In the genomic region with DNA sequence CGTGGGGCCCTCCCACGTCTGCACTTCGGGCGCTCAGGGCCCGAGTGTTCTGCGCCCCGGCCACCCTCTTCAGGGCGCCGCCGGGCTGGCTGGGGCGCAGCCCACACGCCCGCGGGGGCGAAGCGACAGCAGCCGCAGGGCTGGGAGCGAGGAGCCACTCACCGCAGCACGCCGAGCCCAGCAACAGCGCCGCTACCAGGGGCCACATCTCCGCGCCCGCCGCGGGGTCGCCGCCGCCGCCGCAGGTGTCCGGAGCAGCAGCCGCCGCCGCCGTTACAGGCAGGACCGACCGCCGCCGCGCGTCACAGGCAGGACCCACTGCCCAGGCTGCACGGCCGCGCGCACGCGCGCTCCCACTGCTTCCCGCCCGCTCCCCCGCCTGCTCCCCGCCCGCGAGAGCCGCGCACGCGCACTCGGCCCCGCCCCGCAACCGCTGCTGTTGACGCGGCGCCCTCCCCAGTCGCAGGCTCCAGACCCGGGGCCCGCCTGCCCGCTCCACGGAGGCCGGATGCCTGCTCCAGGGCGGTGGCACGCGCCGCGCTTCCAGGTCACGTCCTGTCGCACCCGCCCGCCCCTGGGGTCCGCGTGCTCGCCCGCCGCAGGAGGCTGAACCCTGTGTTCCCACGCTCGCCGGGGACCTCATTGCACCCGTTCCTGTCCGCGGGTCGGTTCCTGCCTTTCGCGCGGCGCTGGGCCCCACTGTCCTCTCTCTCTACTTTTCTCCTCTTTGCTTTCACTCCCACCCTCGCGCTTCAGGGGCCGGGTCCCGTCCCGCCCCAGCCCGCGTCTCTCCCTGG, we compare ENCODE assay signal across 8 cellular contexts. TPM values are rescaled to one million over a fixed set of nuclear protein-coding genes. Genes with fewer than 3 reads are reported as not detected.
A peak's percentile ranks its signal among the peaks of the same experiment; 100 is the strongest.
DNase-seq lines count a peak whose midpoint lies in the region; ATAC-seq, FAIRE-seq and TF ChIP-seq lines count a peak whose summit lies in the region.

A gene (minus strand): TSS at position 331 of the 797 bp plus-strand sequence. CDS start 123 bp downstream, at position 208.

- peak; percentile 93 for FAIRE-seq in urothelium cell line (lab: Jason Lieb, UNC)

- no peaks in the 10 kb centered on the region for H3K36me3 ChIP-seq in ascending aorta

- TF ChIP-seq CTCF in ascending aorta (IDR thresholded peaks at IDR 0.05), result no peak

- H3K4me3 ChIP-seq in ascending aorta (peak within 1 kb of the TSS; percentile 92 to 100), right cardiac atrium (ENCODE audit: low read length) (peak within 1 kb of the TSS; percentile 81)

- DNase-seq in NCI-H187 treated with DMSO at 0.1 percent for 48 hours (lab: John Stamatoyannopoulos, UW) (peak; percentile 38), T-helper 22 cell (ENCODE audit: low read depth) (peak; percentile 93), ascending aorta (ENCODE audit: low spot score in 2 of 2) (peak; percentile 75 to 97), right cardiac atrium (peak; percentile 96 to 99 (median 98)), putamen (ENCODE audit: low spot score) (peak; percentile 91), urothelium cell line (ENCODE audit: low spot score) (peak; percentile 98)

- under 1% methylated on average over 106 of the region's 106 CpGs for WGBS in right cardiac atrium

- H3K9me3 ChIP-seq in ascending aorta (no peaks in the 10 kb centered on the region), right cardiac atrium (ENCODE audit: control insufficient read depth, low read length) (no peaks in the 10 kb centered on the region)

- H3K27ac ChIP-seq in ascending aorta (peak within 1 kb of the TSS; percentile 86 to 96), right cardiac atrium (ENCODE audit: low read length) (peak within 1 kb of the TSS; percentile 16)

- H3K4me1 ChIP-seq in ascending aorta (peaks cover 0 to 5% of the 10 kb centered on the region in 2 donors), right cardiac atrium (ENCODE audit: control insufficient read depth, insufficient read depth, low read length) (no peaks in the 10 kb centered on the region)

- H3K27me3 ChIP-seq in ascending aorta, result no peaks in the 10 kb centered on the region
- no peaks in the 10 kb centered on the region for H3K27me3 ChIP-seq in right cardiac atrium (ENCODE audit: control insufficient read depth, insufficient read depth)

- ATAC-seq in GM18498 (IDR thresholded peaks at IDR 0.05; ENCODE audit: unreplicated experiment) (peak; percentile 74), HG02938 (IDR thresholded peaks at IDR 0.05; ENCODE audit: unreplicated experiment) (peak; percentile 43), right cardiac atrium (peak; percentile 96 to 97)

- intact Hi-C loops in ascending aorta (cut with DNase I) (loop anchor here (1.0 to 10.0 kb wide), 8 partner anchors 38 to 856 kb away; a partner anchor contains a TSS), right cardiac atrium (cut with DNase I) (loop anchor here in 2 of 4 donors (10.0 kb wide), 2 partner anchors 136 to 146 kb away; no protein-coding TSS in a partner anchor)

RNA-seq across cellular contexts. Expression of the gene that starts here (rescaled TPM):
- total RNA-seq in ascending aorta, result 24.5 TPM
- 10 to 100 TPM; 53.5 to 96.6 (median 72.1) TPM for total RNA-seq in right cardiac atrium
- 42.6 TPM for polyA plus RNA-seq in right cardiac atrium

Comparison
In these comparisons a context has a peak if more than half of its experiments do, and no peak if none do; other contexts are left out.
1. Peak in every context shown above with its lines: DNase-seq, ATAC-seq, H3K4me3 ChIP-seq and H3K27ac ChIP-seq.
2. ATAC-seq: peak in every context shown above with its lines; median percentile 96 in right cardiac atrium; 74 in GM18498; 43 in HG02938.
3. DNase-seq: peak in every context shown above with its lines; median percentile 98 in right cardiac atrium; 98 in urothelium cell line; 93 in T-helper 22 cell; 91 in putamen; 86 in ascending aorta; 38 in NCI-H187 treated with DMSO at 0.1 percent for 48 hours.